In genomic region chr6:89862281-89862680, GRCh38 we compare ENCODE assay signal across 15 cellular contexts. TPM values are rescaled to one million over a fixed set of nuclear protein-coding genes. Genes with fewer than 3 reads are reported as not detected.
A peak's percentile ranks its signal among the peaks of the same experiment; 100 is the strongest.
DNase-seq lines count a peak whose midpoint lies in the region; ATAC-seq and TF ChIP-seq lines count a peak whose summit lies in the region.
"Had no signal": no experiment of that assay in that cellular context is flagged by ENCODE, and none has a peak within 500 bp of the region (broad histone marks: within the 10 kb centered on the region; RNA-seq: fewer than 3 reads in every experiment).

No MANE protein-coding gene starts in this region.

- no peaks in the 10 kb centered on the region for H3K27me3 ChIP-seq in stomach
- H3K27me3 ChIP-seq: neutrophil had no signal

- H3K9me3 Mint-ChIP-seq in activated CD4-positive, alpha-beta memory T cell treated with anti-CD3 and anti-CD28 coated beads, Interleukin-2, amount 10 ng/mL, durations not matched to agents 7 days and 5 days, result peaks cover 2% of the 10 kb centered on the region
- H3K9me3 Mint-ChIP-seq in activated CD4-positive, alpha-beta memory T cell treated with anti-CD3 and anti-CD28 coated beads for 36 hours, result no peaks in the 10 kb centered on the region
- no peaks in the 10 kb centered on the region for H3K9me3 Mint-ChIP-seq in stimulated activated effector memory CD8-positive, alpha-beta T cell treated with anti-CD3 and anti-CD28 coated beads, Interleukin-12 subunit alpha, Interleukin-12 subunit beta, amount 100 ng/mL, for 72 hours

- no peak for DNase-seq in activated CD4-positive, alpha-beta memory T cell treated with anti-CD3 and anti-CD28 coated beads, Interleukin-2, amount 10 ng/mL, durations not matched to agents 7 days and 5 days
- DNase-seq in activated CD4-positive, alpha-beta memory T cell treated with anti-CD3 and anti-CD28 coated beads for 36 hours, result no peak
- no peak for DNase-seq in stimulated activated effector memory CD8-positive, alpha-beta T cell treated with anti-CD3 and anti-CD28 coated beads, Interleukin-12 subunit alpha, Interleukin-12 subunit beta, amount 100 ng/mL, for 72 hours (ENCODE audit: low spot score in 2 of 2)
- DNase-seq in UCSD-AML1 (lab: John Stamatoyannopoulos, UW; ENCODE audit: unreplicated experiment) (no peak), ACHN (no peak), stomach (no peak)
- DNase-seq: activated naive CD8-positive, alpha-beta T cell treated with anti-CD3 and anti-CD28 coated beads, Interleukin-2, amount 10 ng/mL, durations not matched to agents 7 days and 5 days; DND-41; NCI-H2029; stimulated activated CD4-positive, alpha-beta T cell treated with anti-CD3 and anti-CD28 coated beads, Interleukin-1b, Interleukin-23, amount 100 ng/mL, for 48 hours had no signal

- no peak for TF ChIP-seq CTCF in stomach (IDR thresholded peaks at IDR 0.05)

- peaks cover 72% of the 10 kb centered on the region for H3K36me3 Mint-ChIP-seq in activated CD4-positive, alpha-beta memory T cell treated with anti-CD3 and anti-CD28 coated beads, Interleukin-2, amount 10 ng/mL, durations not matched to agents 7 days and 5 days (ENCODE audit: low read depth)
- peaks cover 62% of the 10 kb centered on the region for H3K36me3 Mint-ChIP-seq in activated CD4-positive, alpha-beta memory T cell treated with anti-CD3 and anti-CD28 coated beads for 36 hours
- H3K36me3 Mint-ChIP-seq in stimulated activated effector memory CD8-positive, alpha-beta T cell treated with anti-CD3 and anti-CD28 coated beads, Interleukin-12 subunit alpha, Interleukin-12 subunit beta, amount 100 ng/mL, for 72 hours, result peaks cover 100% of the 10 kb centered on the region

- H3K27me3 Mint-ChIP-seq in activated CD4-positive, alpha-beta memory T cell treated with anti-CD3 and anti-CD28 coated beads, Interleukin-2, amount 10 ng/mL, durations not matched to agents 7 days and 5 days, result no peaks in the 10 kb centered on the region
- H3K27me3 Mint-ChIP-seq in activated CD4-positive, alpha-beta memory T cell treated with anti-CD3 and anti-CD28 coated beads for 36 hours, result no peaks in the 10 kb centered on the region
- H3K27me3 Mint-ChIP-seq: activated naive CD8-positive, alpha-beta T cell treated with anti-CD3 and anti-CD28 coated beads, Interleukin-2, amount 10 ng/mL, durations not matched to agents 7 days and 5 days had no signal

- 90 to 94% (median 93%) methylated on average over 5 of the region's 5 CpGs for WGBS in stomach, 5 donors

- POLR2A ChIA-PET in activated CD4-positive, alpha-beta memory T cell treated with anti-CD3 and anti-CD28 coated beads, Interleukin-2, amount 10 ng/mL, durations not matched to agents 7 days and 5 days (lab: Charles Lee), result interaction anchor here (3.8 kb wide), 1 partner anchor 33 kb away, joined by 17 read pairs; the partner anchor contains the start of gene CASP8AP2
- POLR2A ChIA-PET in activated CD4-positive, alpha-beta memory T cell treated with anti-CD3 and anti-CD28 coated beads for 36 hours (lab: Charles Lee), result no interaction called here

- H3K27ac ChIP-seq in stomach, result no peak overlapping the region
- H3K27ac ChIP-seq: neutrophil had no signal

- H3K27ac Mint-ChIP-seq in activated CD4-positive, alpha-beta memory T cell treated with anti-CD3 and anti-CD28 coated beads, Interleukin-2, amount 10 ng/mL, durations not matched to agents 7 days and 5 days, result peak overlapping the region; percentile 77
- no peak overlapping the region for H3K27ac Mint-ChIP-seq in activated CD4-positive, alpha-beta memory T cell treated with anti-CD3 and anti-CD28 coated beads for 36 hours
- peak overlapping the region; percentile 2 for H3K27ac Mint-ChIP-seq in stimulated activated effector memory CD8-positive, alpha-beta T cell treated with anti-CD3 and anti-CD28 coated beads, Interleukin-12 subunit alpha, Interleukin-12 subunit beta, amount 100 ng/mL, for 72 hours
- H3K27ac Mint-ChIP-seq: activated naive CD8-positive, alpha-beta T cell treated with anti-CD3 and anti-CD28 coated beads, Interleukin-2, amount 10 ng/mL, durations not matched to agents 7 days and 5 days; WTC11 had no signal

- TF ChIP-seq EP300 in stomach (IDR thresholded peaks at IDR 0.05), result no peak

- H3K4me1 ChIP-seq in stomach, result no peaks in the 10 kb centered on the region

- H3K4me1 Mint-ChIP-seq in activated CD4-positive, alpha-beta memory T cell treated with anti-CD3 and anti-CD28 coated beads, Interleukin-2, amount 10 ng/mL, durations not matched to agents 7 days and 5 days, result peaks cover 41% of the 10 kb centered on the region
- peaks cover 17% of the 10 kb centered on the region for H3K4me1 Mint-ChIP-seq in activated CD4-positive, alpha-beta memory T cell treated with anti-CD3 and anti-CD28 coated beads for 36 hours (ENCODE audit: low read depth)
- H3K4me1 Mint-ChIP-seq in stimulated activated effector memory CD8-positive, alpha-beta T cell treated with anti-CD3 and anti-CD28 coated beads, Interleukin-12 subunit alpha, Interleukin-12 subunit beta, amount 100 ng/mL, for 72 hours, result peaks cover 13% of the 10 kb centered on the region
- H3K4me1 Mint-ChIP-seq: WTC11 had no signal

- H3K36me3 ChIP-seq in stomach, result peaks cover 61 to 100% (median 99%) of the 10 kb centered on the region in 4 donors

- intact Hi-C loops in activated CD4-positive, alpha-beta memory T cell treated with anti-CD3 and anti-CD28 coated beads for 36 hours (cut with micrococcal nuclease), result no loop called here
- intact Hi-C loops in stomach (cut with DNase I; ENCODE audit: low total_unique reads), result no loop called here

- H3K4me3 Mint-ChIP-seq in activated CD4-positive, alpha-beta memory T cell treated with anti-CD3 and anti-CD28 coated beads, Interleukin-2, amount 10 ng/mL, durations not matched to agents 7 days and 5 days, result no peak overlapping the region
- H3K4me3 Mint-ChIP-seq in activated CD4-positive, alpha-beta memory T cell treated with anti-CD3 and anti-CD28 coated beads for 36 hours, result no peak overlapping the region
- H3K4me3 Mint-ChIP-seq in stimulated activated effector memory CD8-positive, alpha-beta T cell treated with anti-CD3 and anti-CD28 coated beads, Interleukin-12 subunit alpha, Interleukin-12 subunit beta, amount 100 ng/mL, for 72 hours, result no peak overlapping the region
- H3K4me3 Mint-ChIP-seq: activated naive CD8-positive, alpha-beta T cell treated with anti-CD3 and anti-CD28 coated beads, Interleukin-2, amount 10 ng/mL, durations not matched to agents 7 days and 5 days; WTC11 had no signal

- no peak overlapping the region for H3K4me3 ChIP-seq in stomach

- TF ChIP-seq POLR2A in stomach (IDR thresholded peaks at IDR 0.05), result no peak

- CTCF ChIA-PET in activated CD4-positive, alpha-beta memory T cell treated with anti-CD3 and anti-CD28 coated beads, Interleukin-2, amount 10 ng/mL, durations not matched to agents 7 days and 5 days (lab: Charles Lee), result no interaction called here
- CTCF ChIA-PET in activated CD4-positive, alpha-beta memory T cell treated with anti-CD3 and anti-CD28 coated beads for 36 hours (lab: Charles Lee), result interaction anchor here (0.7 kb wide), 1 partner anchor 11 kb away, joined by 3 read pairs; no protein-coding TSS in a partner anchor

- peak; percentile 79 for ATAC-seq in GM21619 (IDR thresholded peaks at IDR 0.05; ENCODE audit: unreplicated experiment)
- peak; percentile 72 for ATAC-seq in HG03159 (IDR thresholded peaks at IDR 0.05; ENCODE audit: unreplicated experiment)
- no peak for ATAC-seq in stimulated activated effector memory CD8-positive, alpha-beta T cell treated with anti-CD3 and anti-CD28 coated beads, Interleukin-12 subunit alpha, Interleukin-12 subunit beta, amount 100 ng/mL, for 72 hours
- ATAC-seq: left lobe of liver, WTC11 had no signal

- H3K9me3 ChIP-seq in stomach, result no peaks in the 10 kb centered on the region
- H3K9me3 ChIP-seq: neutrophil had no signal

- in situ Hi-C loops in ACHN (cut with HindIII; ENCODE audit: low pct_ligation_motif_present, low pct_unique_long_range_greater_than_20kb, low sequenced_read_pairs), result no loop called here

RNA-seq across cellular contexts. Expression of gene GJA10, which starts 32.0 kb away (rescaled TPM):
- total RNA-seq in activated CD4-positive, alpha-beta memory T cell treated with anti-CD3 and anti-CD28 coated beads, Interleukin-2, amount 10 ng/mL, durations not matched to agents 7 days and 5 days, result 1 to 10 TPM; 3.4 to 3.5 TPM
- not detected for total RNA-seq in activated CD4-positive, alpha-beta memory T cell treated with anti-CD3 and anti-CD28 coated beads for 36 hours
- not detected for total RNA-seq in stomach
- polyA plus RNA-seq in stomach, result not detected
- total RNA-seq: activated naive CD8-positive, alpha-beta T cell treated with anti-CD3 and anti-CD28 coated beads, Interleukin-2, amount 10 ng/mL, durations not matched to agents 7 days and 5 days; left lobe of liver; WTC11 had no signal

RNA-seq across cellular contexts. Expression of gene CASP8AP2, which starts 32.6 kb away (rescaled TPM):
- 10 to 100 TPM; 37.5 to 39.0 TPM for total RNA-seq in activated CD4-positive, alpha-beta memory T cell treated with anti-CD3 and anti-CD28 coated beads, Interleukin-2, amount 10 ng/mL, durations not matched to agents 7 days and 5 days
- total RNA-seq in activated CD4-positive, alpha-beta memory T cell treated with anti-CD3 and anti-CD28 coated beads for 36 hours, result 10 to 100 TPM; 32.4 to 34.2 TPM
- 10 to 100 TPM in 4 of 5 donors, 1 to 10 TPM in 1; 4.3 to 35.3 (median 20.2) TPM for total RNA-seq in stomach
- polyA plus RNA-seq in stomach, result 1 to 10 TPM; 3.1 to 6.6 (median 4.9) TPM

RNA-seq across cellular contexts. Expression of gene MDN1, which starts 42.7 kb away (rescaled TPM):
- 10 to 100 TPM; 38.2 to 39.4 TPM for total RNA-seq in activated CD4-positive, alpha-beta memory T cell treated with anti-CD3 and anti-CD28 coated beads, Interleukin-2, amount 10 ng/mL, durations not matched to agents 7 days and 5 days
- total RNA-seq in activated CD4-positive, alpha-beta memory T cell treated with anti-CD3 and anti-CD28 coated beads for 36 hours, result 10 to 100 TPM; 39.1 to 40.2 TPM
- total RNA-seq in stomach, result 10 to 100 TPM; 12.3 to 69.2 (median 28.3) TPM
- 10 to 100 TPM in 1 of 3 donors, 1 to 10 TPM in 2; 5.5 to 19.5 (median 9.9) TPM for polyA plus RNA-seq in stomach

Comparison
In these comparisons a context has a peak if more than half of its experiments do, and no peak if none do; other contexts are left out.
1. RNA of gene GJA10, which starts 32.0 kb away (total RNA-seq): 3.4 to 3.5 TPM in activated CD4-positive, alpha-beta memory T cell treated with anti-CD3 and anti-CD28 coated beads, Interleukin-2, amount 10 ng/mL, durations not matched to agents 7 days and 5 days; not detected in activated CD4-positive, alpha-beta memory T cell treated with anti-CD3 and anti-CD28 coated beads for 36 hours and not detected in stomach; every median in the first group is over 4 times any median in the second.